20 cellular contexts compared by ENCODE assay signal in genomic region chr5:135129307-135129706, GRCh38.
DNase-seq lines count a peak whose midpoint lies in the region; ATAC-seq, FAIRE-seq and TF ChIP-seq lines count a peak whose summit lies in the region.
"Had no signal": no experiment of that assay in that cellular context is flagged by ENCODE, and none has a peak within 500 bp of the region (broad histone marks: within the 10 kb centered on the region; RNA-seq: fewer than 3 reads in every experiment).

No MANE protein-coding gene starts in this region.

- peak overlapping the region; percentile 17 for H4K91ac ChIP-seq in H1 (replicated peaks; ENCODE audit: insufficient read length, low read length)

- no peaks in the 10 kb centered on the region for H3K36me3 ChIP-seq in H1 (ENCODE audit: control insufficient read depth in 2 of 4, insufficient read depth in 4 of 4, low read length in 3 of 4)
- no peaks in the 10 kb centered on the region for H3K36me3 ChIP-seq in small intestine (ENCODE audit: control insufficient read depth in 2 of 2, insufficient read depth in 2 of 2, low read length in 2 of 2)
- H3K36me3 ChIP-seq: BLaER1, colonic mucosa, tibial nerve had no signal

- TF ChIP-seq CTCF in H1 (IDR thresholded peaks at IDR 0.05; ENCODE audit: control extremely low read depth in 1 of 3, insufficient read depth in 1 of 3, low read depth in 1 of 3, low read length in 3 of 3), result no peak

- no peaks in the 10 kb centered on the region for H4K20me1 ChIP-seq in H1 (replicated peaks in 1 of 2; ENCODE audit: control insufficient read depth in 1 of 2, insufficient read depth in 2 of 2, low read length in 2 of 2)
- H4K20me1 ChIP-seq: BLaER1 had no signal

- no peak overlapping the region for H3K27ac ChIP-seq in H1 (ENCODE audit: low read depth, low read length)
- H3K27ac ChIP-seq in small intestine (ENCODE audit: low read depth in 1 of 2, low read length in 1 of 2), result no peak overlapping the region
- H3K27ac ChIP-seq: BLaER1, colonic mucosa, psoas muscle, tibial nerve had no signal

- no peaks in the 10 kb centered on the region for H3K79me2 ChIP-seq in H1 (ENCODE audit: control insufficient read depth in 1 of 2, insufficient read depth in 2 of 2, low read length in 2 of 2)

- H2BK5ac ChIP-seq in H1 (ENCODE audit: low read depth, low read length), result no peak overlapping the region

- no peaks in the 10 kb centered on the region for H3K23me2 ChIP-seq in H1 (ENCODE audit: low read depth, low read length)

- peaks cover 0 to 4% (median 0%) of the 10 kb centered on the region in 4 experiments; a peak in 2 of 7 replicates for H3K27me3 ChIP-seq in H1 (replicated peaks in 1 of 4; ENCODE audit: control insufficient read depth in 3 of 4, extremely low read depth in 1 of 4, insufficient read depth in 3 of 4, low read length in 3 of 4)
- H3K27me3 ChIP-seq in small intestine (ENCODE audit: control insufficient read depth in 2 of 2, insufficient read depth in 2 of 2, low read length in 2 of 2), result no peaks in the 10 kb centered on the region
- H3K27me3 ChIP-seq: BLaER1, colonic mucosa, tibial nerve had no signal

- no peak overlapping the region for H3K4me3 ChIP-seq in H1 (ENCODE audit: extremely low read depth in 1 of 4, insufficient read depth in 2 of 4, low read depth in 3 of 4, low read length in 4 of 4)
- H3K4me3 ChIP-seq in small intestine (ENCODE audit: low read depth in 1 of 2, low read length in 2 of 2), result no peak overlapping the region
- H3K4me3 ChIP-seq: BLaER1, colonic mucosa, psoas muscle, tibial nerve had no signal

- H3K56ac ChIP-seq in H1 (replicated peaks; ENCODE audit: insufficient read length, low read depth, low read length), result no peak overlapping the region

- POLR2A ChIA-PET in H1 (lab: Charles Lee; ENCODE audit: partially characterized antibody), result no interaction called here

- no peak overlapping the region for H3K18ac ChIP-seq in H1 (ENCODE audit: extremely low read depth, low read length)

- no peak overlapping the region; the same call in 1 of the 2 replicates for H4K8ac ChIP-seq in H1 (ENCODE audit: extremely low read depth, insufficient read depth, low read length)

- H4K5ac ChIP-seq in H1 (ENCODE audit: insufficient read length, low read depth, low read length), result no peak overlapping the region

- 81% methylated on average over 12 of the region's 12 CpGs; no CpG with 5 or more reads in 1 of the 2 experiments for WGBS in H1 (ENCODE audit: extremely low coverage in 1 of 2, insufficient coverage in 1 of 2, insufficient read length in 1 of 2, insufficient replicate concordance in 2 of 2, low coverage in 1 of 2, low lambda C conversion rate in 2 of 2, missing lambda C conversion rate in 1 of 2), 2 experiments
- 8 to 38% (median 15%) methylated on average over 12 of the region's 12 CpGs for whole genome bisulfite sequencing in small intestine, 3 donors

- H2BK20ac ChIP-seq in H1 (ENCODE audit: low read length), result no peak overlapping the region

- H2AK5ac ChIP-seq in H1 (ENCODE audit: low read depth, low read length), result no peak overlapping the region

- no peak overlapping the region for H2AFZ ChIP-seq in H1 (ENCODE audit: low read length)

- H2BK120ac ChIP-seq in H1 (replicated peaks; ENCODE audit: low read depth, low read length), result no peak overlapping the region

- no peak for TF ChIP-seq EP300 in H1 (IDR thresholded peaks at IDR 0.05; ENCODE audit: borderline replicate concordance in 1 of 2, low read depth in 2 of 2, low read length in 2 of 2)

- DNase-seq in NCI-H2107 treated with DMSO at 0.1 percent for 48 hours (lab: John Stamatoyannopoulos, UW; ENCODE audit: unreplicated experiment), result peak; percentile 7
- no peak for DNase-seq in NCI-H2107 (lab: John Stamatoyannopoulos, UW)
- DNase-seq in stimulated activated CD4-positive, alpha-beta T cell treated with anti-CD3 and anti-CD28 coated beads, Interleukin-4, amount 100 ng/mL, for 48 hours (ENCODE audit: low read depth in 2 of 2), result peak; percentile 2 to 4
- no peak for DNase-seq in stimulated activated CD4-positive, alpha-beta T cell treated with anti-CD3 and anti-CD28 coated beads, Interleukin-4, amount 100 ng/mL, for 4 hours
- DNase-seq in H1 (ENCODE audit: low read depth in 1 of 2, low spot score in 2 of 2), result no peak
- DNase-seq in small intestine, result peak; percentile 38
- no peak for DNase-seq in NCI-H748 treated with DMSO at 0.1 percent for 48 hours (lab: John Stamatoyannopoulos, UW)
- DNase-seq: 8988T; activated B cell treated with CpG ODN at 0.5 μM for 24 hours; activated naive CD8-positive, alpha-beta T cell treated with anti-CD3 and anti-CD28 coated beads for 36 hours; colonic mucosa; DMS 273 treated with DMSO at 0.1 percent for 48 hours; left cardiac atrium; NCI-H1694 treated with DMSO at 0.1 percent for 48 hours; NCI-H510A; psoas muscle had no signal

- H2BK12ac ChIP-seq in H1 (ENCODE audit: low read depth, low read length), result no peak overlapping the region

- no peak for TF ChIP-seq POLR2A in H1 (IDR thresholded peaks at IDR 0.05; ENCODE audit: control extremely low read depth in 1 of 2, low read depth in 2 of 2, low read length in 2 of 2)

- no peaks in the 10 kb centered on the region for H3K79me1 ChIP-seq in H1 (ENCODE audit: low read depth, low read length)

- no peak overlapping the region for H3K23ac ChIP-seq in H1 (ENCODE audit: insufficient read length)

- no peak overlapping the region for H2BK15ac ChIP-seq in H1 (ENCODE audit: low read length)

- no peak overlapping the region for H3K4ac ChIP-seq in H1 (replicated peaks; ENCODE audit: insufficient read length, low read depth, low read length)

- no peak for ATAC-seq in HG03439 (IDR thresholded peaks at IDR 0.05; ENCODE audit: unreplicated experiment)
- ATAC-seq: left cardiac atrium; natural killer cell treated with Interleukin-12 subunit alpha and Interleukin-12 subunit beta and Interleukin-15 and Interleukin-18, amount 100 ng/mL, for 72 hours; psoas muscle had no signal

- no peak overlapping the region for H3K4me2 ChIP-seq in H1 (ENCODE audit: insufficient read depth in 1 of 2, low read depth in 2 of 2, low read length in 2 of 2)
- H3K4me2 ChIP-seq: BLaER1 had no signal

- no peak overlapping the region for H3K9ac ChIP-seq in H1 (replicated peaks in 1 of 4; ENCODE audit: extremely low read depth in 1 of 4, low read depth in 3 of 4, low read length in 3 of 4)
- H3K9ac ChIP-seq: BLaER1 had no signal

- H3K4me1 ChIP-seq in H1 (replicated peaks in 1 of 4; ENCODE audit: control insufficient read depth in 3 of 4, insufficient read depth in 4 of 4, low read length in 3 of 4), result no peaks in the 10 kb centered on the region
- H3K4me1 ChIP-seq in small intestine (ENCODE audit: control insufficient read depth in 2 of 2, insufficient read depth in 1 of 2, low read depth in 1 of 2, low read length in 1 of 2), result peaks cover 9 to 14% of the 10 kb centered on the region in 2 donors
- H3K4me1 ChIP-seq: BLaER1, psoas muscle, tibial nerve had no signal

- H3K9me3 ChIP-seq in H1 (ENCODE audit: insufficient read depth in 2 of 2, low read depth in 1 of 2, low read length in 1 of 2), result no peaks in the 10 kb centered on the region
- no peaks in the 10 kb centered on the region for H3K9me3 ChIP-seq in small intestine (ENCODE audit: control insufficient read depth, low read depth)
- H3K9me3 ChIP-seq: BLaER1, colonic mucosa, psoas muscle, tibial nerve had no signal

- no peak for TF ChIP-seq RAD21 in H1 (IDR thresholded peaks at IDR 0.05 in 1 of 2, conservative IDR thresholded peaks at IDR 0.05 in 1 of 2; ENCODE audit: low read depth in 2 of 2, low read length in 2 of 2)

- CTCF ChIA-PET in H1 (lab: Charles Lee; ENCODE audit: partially characterized antibody), result interaction anchor here (0.6 to 1.3 kb wide), 3 partner anchors 8 to 742 kb away, joined by 3 read pairs; no protein-coding TSS in a partner anchor

- no peak overlapping the region for H3K14ac ChIP-seq in H1 (ENCODE audit: insufficient read length)

- no peak for FAIRE-seq in H1 (lab: Jason Lieb, UNC)
- no peak for FAIRE-seq in small intestine (lab: Jason Lieb, UNC)

TF ChIP-seq in H1, 55 proteins besides CTCF, POLR2A, EP300 and RAD21 (continues in another document):
- TF ChIP-seq SP4 (IDR thresholded peaks at IDR 0.05; ENCODE audit: low read length) (no peak), GABPA (IDR thresholded peaks at IDR 0.05; ENCODE audit: borderline replicate concordance, insufficient read depth, low read length) (no peak), TAF1 (IDR thresholded peaks at IDR 0.05; ENCODE audit: low read depth, low read length) (no peak), BACH1 (IDR thresholded peaks at IDR 0.05; ENCODE audit: low read length) (no peak), PHF8 (conservative IDR thresholded peaks at IDR 0.05; ENCODE audit: low read depth, low read length) (no peak), BRCA1 (IDR thresholded peaks at IDR 0.05; ENCODE audit: low read depth, low read length) (no peak), EGR1 (IDR thresholded peaks at IDR 0.05; ENCODE audit: borderline replicate concordance, low read depth, low read length) (no peak), CTBP2 (IDR thresholded peaks at IDR 0.05; ENCODE audit: borderline replicate concordance, insufficient read depth, insufficient read length, low read length) (no peak), ZNF274 (IDR thresholded peaks at IDR 0.05; ENCODE audit: borderline replicate concordance, extremely low read depth, low read length) (no peak), EZH2 (IDR thresholded peaks at IDR 0.05; ENCODE audit: low read depth, low read length, severe bottlenecking) (no peak), NANOG (IDR thresholded peaks at IDR 0.05; ENCODE audit: insufficient read depth, low read depth, low read length, poor library complexity, severe bottlenecking) (no peak), SIN3A (conservative IDR thresholded peaks at IDR 0.05 in 1 of 2, IDR thresholded peaks at IDR 0.05 in 1 of 2; ENCODE audit: low read depth in 1 of 2, low read length in 2 of 2) (no peak), HDAC6 (IDR thresholded peaks at IDR 0.05; ENCODE audit: low read depth, low read length) (no peak), NRF1 (IDR thresholded peaks at IDR 0.05; ENCODE audit: low read depth, low read length) (no peak), MAFK (IDR thresholded peaks at IDR 0.05; ENCODE audit: low read depth, low read length) (no peak), SP1 (IDR thresholded peaks at IDR 0.05; ENCODE audit: low read depth, low read length) (no peak)

Comparison
In these comparisons a context has a peak if more than half of its experiments do, and no peak if none do; other contexts are left out.
1. DNase-seq: peak in NCI-H2107 treated with DMSO at 0.1 percent for 48 hours (single experiment), stimulated activated CD4-positive, alpha-beta T cell treated with anti-CD3 and anti-CD28 coated beads, Interleukin-4, amount 100 ng/mL, for 48 hours (2 of 2) and small intestine (single experiment); none in NCI-H2107 (single experiment), stimulated activated CD4-positive, alpha-beta T cell treated with anti-CD3 and anti-CD28 coated beads, Interleukin-4, amount 100 ng/mL, for 4 hours (0 of 2), H1 (0 of 2) and NCI-H748 treated with DMSO at 0.1 percent for 48 hours (single experiment).